ENCODE assay signal across 11 cellular contexts in the genomic region with DNA sequence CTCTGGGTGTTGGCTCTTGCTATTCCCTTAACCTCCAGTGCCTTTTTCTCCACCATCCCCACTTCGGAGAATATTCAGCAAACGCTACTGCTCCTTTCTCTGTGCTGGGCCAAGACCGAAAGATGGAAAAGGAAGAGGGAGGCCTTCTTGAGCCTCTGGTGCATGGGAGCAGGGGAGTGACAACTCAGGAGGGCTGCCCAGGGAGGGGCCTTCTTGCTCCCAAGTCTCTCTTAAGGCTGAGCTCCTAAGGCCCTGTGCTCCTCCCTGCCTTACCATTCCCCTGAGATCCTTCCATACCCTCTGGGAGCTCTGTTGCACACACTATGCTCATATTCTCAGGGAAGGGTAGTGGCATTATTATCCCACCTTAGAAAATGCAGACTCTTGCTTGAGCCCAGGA. TPM values are rescaled to one million over a fixed set of nuclear protein-coding genes. Genes with fewer than 3 reads are reported as not detected.
DNase-seq lines count a peak whose midpoint lies in the region; ATAC-seq and TF ChIP-seq lines count a peak whose summit lies in the region.
"Had no signal": no experiment of that assay in that cellular context is flagged by ENCODE, and none has a peak within 500 bp of the region (broad histone marks: within the 10 kb centered on the region; RNA-seq: fewer than 3 reads in every experiment).

No MANE protein-coding gene starts in this region.

- H3K4me3 ChIP-seq in upper lobe of right lung = no peak overlapping the region
- H3K4me3 ChIP-seq: breast epithelium had no signal

- peak overlapping the region; percentile 54 for H3K27ac Mint-ChIP-seq in activated naive CD8-positive, alpha-beta T cell treated with anti-CD3 and anti-CD28 coated beads for 36 hours
- peak overlapping the region; percentile 63 for H3K27ac Mint-ChIP-seq in memory B cell

- H3K27me3 ChIP-seq in upper lobe of right lung = no peaks in the 10 kb centered on the region
- H3K27me3 ChIP-seq: breast epithelium had no signal

- DNase-seq in Right ventricle myocardium superior (peak; percentile 21), left ventricle myocardium superior (no peak), memory B cell (ENCODE audit: low spot score in 2 of 2) (no peak), upper lobe of right lung (peak; percentile 32), DMS79 treated with DMSO at 0.1 percent for 48 hours (lab: John Stamatoyannopoulos, UW) (no peak), HPDE6-E6E7 (ENCODE audit: extremely low spot score) (no peak), activated gamma-delta T cell (lab: John Stamatoyannopoulos, UW) (no peak)
- no peak for DNase-seq in activated naive CD8-positive, alpha-beta T cell treated with anti-CD3 and anti-CD28 coated beads for 36 hours
- DNase-seq: small intestine, WERI-Rb-1 had no signal

- no peak for TF ChIP-seq CTCF in upper lobe of right lung (IDR thresholded peaks at IDR 0.05)

- peaks cover 96% of the 10 kb centered on the region for H3K4me1 ChIP-seq in upper lobe of right lung

- no peaks in the 10 kb centered on the region for H3K9me3 ChIP-seq in upper lobe of right lung
- H3K9me3 ChIP-seq: breast epithelium had no signal

- peak overlapping the region; percentile 39 for H3K27ac ChIP-seq in upper lobe of right lung
- H3K27ac ChIP-seq: WERI-Rb-1 had no signal

- peaks cover 91% of the 10 kb centered on the region for H3K4me1 Mint-ChIP-seq in activated naive CD8-positive, alpha-beta T cell treated with anti-CD3 and anti-CD28 coated beads for 36 hours
- peaks cover 75% of the 10 kb centered on the region for H3K4me1 Mint-ChIP-seq in memory B cell

- H3K36me3 Mint-ChIP-seq in activated naive CD8-positive, alpha-beta T cell treated with anti-CD3 and anti-CD28 coated beads for 36 hours = peaks cover 28% of the 10 kb centered on the region
- H3K36me3 Mint-ChIP-seq in memory B cell = peaks cover 5% of the 10 kb centered on the region

- no peaks in the 10 kb centered on the region for H3K27me3 Mint-ChIP-seq in activated naive CD8-positive, alpha-beta T cell treated with anti-CD3 and anti-CD28 coated beads for 36 hours
- no peaks in the 10 kb centered on the region for H3K27me3 Mint-ChIP-seq in memory B cell

- intact Hi-C loops in Right ventricle myocardium superior (cut with DNase I) (no loop called here), left ventricle myocardium superior (cut with micrococcal nuclease) (no loop called here), upper lobe of right lung (cut with DNase I) (no loop called here)

- peaks cover 33% of the 10 kb centered on the region for H3K36me3 ChIP-seq in upper lobe of right lung
- H3K36me3 ChIP-seq: breast epithelium had no signal

- ATAC-seq in Right ventricle myocardium superior (ENCODE audit: poor library complexity) (no peak), left ventricle myocardium superior (no peak), memory B cell (ENCODE audit: low read depth) (no peak), upper lobe of right lung (no peak)

- H3K9me3 Mint-ChIP-seq in activated naive CD8-positive, alpha-beta T cell treated with anti-CD3 and anti-CD28 coated beads for 36 hours = no peaks in the 10 kb centered on the region
- H3K9me3 Mint-ChIP-seq in memory B cell = no peaks in the 10 kb centered on the region

- no peak overlapping the region for H3K4me3 Mint-ChIP-seq in activated naive CD8-positive, alpha-beta T cell treated with anti-CD3 and anti-CD28 coated beads for 36 hours
- H3K4me3 Mint-ChIP-seq in memory B cell = no peak overlapping the region

RNA-seq across cellular contexts. Expression of a gene that starts 34.9 kb away (rescaled TPM):
- 42.8 TPM for total RNA-seq in Right ventricle myocardium superior
- total RNA-seq in left ventricle myocardium superior = 45.1 TPM
- 10 to 100 TPM; 58.5 to 59.4 TPM for total RNA-seq in activated naive CD8-positive, alpha-beta T cell treated with anti-CD3 and anti-CD28 coated beads for 36 hours
- 47.1 TPM for total RNA-seq in upper lobe of right lung

Comparison
In these comparisons a context has a peak if more than half of its experiments do, and no peak if none do; other contexts are left out.
1. DNase-seq: peak in Right ventricle myocardium superior (single experiment) and upper lobe of right lung (single experiment); none in left ventricle myocardium superior (single experiment), activated naive CD8-positive, alpha-beta T cell treated with anti-CD3 and anti-CD28 coated beads for 36 hours (single experiment), memory B cell (0 of 2), DMS79 treated with DMSO at 0.1 percent for 48 hours (single experiment), HPDE6-E6E7 (single experiment) and activated gamma-delta T cell (single experiment).